7 cellular contexts compared by ENCODE assay signal in the genomic region with DNA sequence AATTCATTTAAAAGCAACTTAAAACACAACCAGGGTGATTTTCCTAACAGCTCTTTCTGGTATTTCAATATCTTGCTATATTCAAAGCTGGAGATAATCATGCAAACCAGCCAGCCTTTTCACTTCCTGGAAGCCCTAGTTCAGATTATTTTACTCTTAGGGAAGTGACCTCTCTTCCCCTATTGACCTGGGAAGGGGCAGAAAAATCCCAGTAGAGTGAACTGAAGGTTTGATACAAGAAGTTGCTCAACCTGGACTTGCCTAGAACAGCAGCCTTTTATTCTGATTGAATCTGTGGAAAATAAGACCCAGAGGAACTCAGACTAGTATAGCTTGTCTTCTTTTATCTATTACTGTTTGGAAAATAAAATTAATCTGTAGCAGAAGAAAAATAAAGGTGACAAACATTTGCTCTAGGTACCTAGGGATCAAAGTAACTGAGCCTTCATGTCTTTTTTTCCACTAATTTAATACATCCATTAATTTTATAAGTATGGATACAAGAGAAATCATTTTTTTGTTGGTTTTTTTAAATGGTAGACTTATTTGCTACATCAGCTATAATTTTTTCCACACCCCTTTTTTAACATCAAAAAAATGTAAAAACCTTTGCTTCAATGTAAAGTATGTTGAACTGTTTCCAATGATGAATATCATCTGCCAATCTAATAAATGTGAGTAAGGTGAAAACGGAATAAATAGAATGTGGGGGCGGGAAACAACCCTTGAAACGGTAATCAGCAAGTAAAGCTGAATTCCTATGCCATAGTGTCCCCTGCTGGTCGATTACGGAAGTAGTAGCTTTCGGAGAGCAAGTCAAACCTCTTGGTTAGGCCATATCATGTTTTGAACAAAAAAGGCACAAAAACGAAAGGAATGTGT.
A peak's percentile ranks its signal among the peaks of the same experiment; 100 is the strongest.
DNase-seq lines count a peak whose midpoint lies in the region; ATAC-seq, FAIRE-seq and TF ChIP-seq lines count a peak whose summit lies in the region.

No MANE protein-coding gene starts in this region.

- DNase-seq in HUDEP-2 (lab: John Stamatoyannopoulos, UW; ENCODE audit: unreplicated experiment in 76 of 76) (peak in 42 of 76 experiments; percentile 1 to 54 (median 22)), NT2/D1 (ENCODE audit: low read depth, low spot score) (peak; percentile 80), caudate nucleus (lab: John Stamatoyannopoulos, UW) (peak in 33 of 61 donors; percentile 0 to 44 (median 7)), lung (ENCODE audit: low spot score) (peak; percentile 49), aorta (no peak)

- H3K9ac ChIP-seq in NT2/D1 (ENCODE audit: insufficient read length, low read depth) = no peak overlapping the region

- FAIRE-seq in G401.6 (lab: Jason Lieb, UNC) = peak; percentile 76

- peak; percentile 79 for ATAC-seq in GM21360 (IDR thresholded peaks at IDR 0.05; ENCODE audit: unreplicated experiment)
- peak; percentile 69 for ATAC-seq in lung (ENCODE audit: insufficient read depth, low FRiP score)
- no peak for ATAC-seq in aorta (ENCODE audit: low FRiP score)

- intact Hi-C loops in aorta (cut with DNase I) = loop anchor here (2.0 to 10.0 kb wide), 6 partner anchors 630 to 1455 kb away; no protein-coding TSS in a partner anchor

- no peaks in the 10 kb centered on the region for H3K27me3 ChIP-seq in NT2/D1 (ENCODE audit: insufficient read depth, insufficient read length)
- no peaks in the 10 kb centered on the region for H3K27me3 ChIP-seq in lung (ENCODE audit: control insufficient read depth, insufficient read depth)
- H3K27me3 ChIP-seq in aorta (ENCODE audit: control insufficient read depth in 1 of 2, insufficient read depth in 2 of 2, low read length in 1 of 2) = no peaks in the 10 kb centered on the region

- no peaks in the 10 kb centered on the region for H3K9me3 ChIP-seq in NT2/D1 (ENCODE audit: insufficient read depth, low read length)
- H3K9me3 ChIP-seq in lung (ENCODE audit: control insufficient read depth in 2 of 2, insufficient read depth in 1 of 2, low read length in 1 of 2) = no peaks in the 10 kb centered on the region
- H3K9me3 ChIP-seq in aorta (ENCODE audit: control insufficient read depth, low read length) = no peaks in the 10 kb centered on the region

- no peaks in the 10 kb centered on the region for H3K36me3 ChIP-seq in NT2/D1 (ENCODE audit: insufficient read depth, insufficient read length, low read length)
- H3K36me3 ChIP-seq in lung (ENCODE audit: control insufficient read depth in 2 of 2, insufficient read depth in 2 of 2, low read length in 2 of 2) = no peaks in the 10 kb centered on the region
- H3K36me3 ChIP-seq in aorta (ENCODE audit: control insufficient read depth in 1 of 2, insufficient read depth in 2 of 2, low read length in 1 of 2) = no peaks in the 10 kb centered on the region

- H3K4me3 ChIP-seq in NT2/D1 (ENCODE audit: insufficient read length, low read depth) (no peak overlapping the region), lung (no peak overlapping the region), aorta (ENCODE audit: low read length in 2 of 2) (no peak overlapping the region)

- WGBS in lung, 2 donors = 1 to 4% methylated on average over 7 of the region's 7 CpGs
- 1 to 2% methylated on average over 7 of the region's 7 CpGs for WGBS in aorta, 2 donors

- peak; percentile 60 for TF ChIP-seq CTCF in lung (IDR thresholded peaks at IDR 0.05; ENCODE audit: control extremely low read depth, extremely low read depth)

- H3K4me1 ChIP-seq in NT2/D1 (ENCODE audit: insufficient read depth, insufficient read length) (no peaks in the 10 kb centered on the region), lung (ENCODE audit: control insufficient read depth in 2 of 2, insufficient read depth in 2 of 2, low read length in 2 of 2) (peaks cover 0 to 2% of the 10 kb centered on the region in 2 donors), aorta (ENCODE audit: control insufficient read depth in 1 of 2, insufficient read depth in 2 of 2, low read length in 2 of 2) (no peaks in the 10 kb centered on the region)

- H3K27ac ChIP-seq in caudate nucleus (ENCODE audit: low read depth, low read length) = no peak overlapping the region
- no peak overlapping the region for H3K27ac ChIP-seq in lung (ENCODE audit: low read depth in 1 of 2, low read length in 1 of 2)
- H3K27ac ChIP-seq in aorta (ENCODE audit: low read depth in 1 of 2, low read length in 2 of 2) = no peak overlapping the region

Comparison
In these comparisons a context has a peak if more than half of its experiments do, and no peak if none do; other contexts are left out.
1. DNase-seq: peak in HUDEP-2 (42 of 76), NT2/D1 (single experiment), caudate nucleus (33 of 61) and lung (single experiment); none in aorta (0 of 2).